ENCODE assay signal across 11 cellular contexts in the genomic region with DNA sequence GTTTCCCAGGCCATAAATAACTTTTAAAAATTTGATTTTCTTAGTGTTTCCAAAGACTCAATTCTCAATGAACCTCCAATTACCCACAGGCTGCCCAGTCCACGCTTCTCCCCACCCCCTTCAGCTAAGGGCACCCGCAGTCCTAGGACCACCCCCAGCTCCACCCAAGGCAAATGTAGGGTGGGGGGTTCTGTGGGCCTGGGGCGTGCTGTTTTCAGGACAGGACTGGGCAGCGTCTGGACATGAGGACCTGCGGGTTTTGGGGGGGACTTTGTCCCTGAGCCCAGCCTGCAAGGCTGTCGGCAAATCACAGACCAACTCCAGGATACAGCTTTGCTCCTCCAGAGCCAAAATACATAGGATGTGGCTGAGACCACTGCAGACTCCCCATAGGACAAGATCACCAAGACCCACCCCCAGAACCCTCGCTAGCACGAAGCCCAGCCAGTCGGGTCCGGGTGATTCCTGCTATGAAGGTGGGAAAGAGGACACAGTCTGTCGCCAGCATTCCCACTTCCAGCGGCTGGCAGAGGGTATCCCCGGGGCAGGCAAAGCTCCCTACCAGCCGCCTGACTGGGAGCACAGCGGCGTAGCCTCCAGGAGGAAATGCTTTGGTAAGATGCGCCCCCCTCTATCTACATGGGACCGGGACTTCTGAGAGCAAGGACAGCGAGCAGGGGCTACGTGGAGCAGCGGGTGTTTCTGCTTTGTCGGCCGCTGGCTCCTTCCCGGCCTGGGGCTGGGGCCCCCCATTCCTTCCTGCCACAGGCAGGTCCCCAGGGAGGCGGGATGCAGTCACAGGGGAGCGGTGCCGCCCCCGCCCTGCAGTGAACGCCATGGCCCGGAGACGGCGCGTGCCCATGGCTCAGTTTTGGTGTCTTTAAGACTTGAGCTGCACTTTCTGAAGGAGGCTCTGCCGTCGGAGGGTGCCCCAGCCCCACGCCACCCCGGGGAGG. TPM values are rescaled to one million over a fixed set of nuclear protein-coding genes. Genes with fewer than 3 reads are reported as not detected.
DNase-seq lines count a peak whose midpoint lies in the region; FAIRE-seq and TF ChIP-seq lines count a peak whose summit lies in the region.
"Had no signal": no experiment of that assay in that cellular context is flagged by ENCODE, and none has a peak within 500 bp of the region (broad histone marks: within the 10 kb centered on the region; RNA-seq: fewer than 3 reads in every experiment).

No MANE protein-coding gene starts in this region.

- no peaks in the 10 kb centered on the region for H3K9me3 ChIP-seq in iPS-18a (ENCODE audit: control insufficient read depth, low read depth, low read length)
- H3K9me3 ChIP-seq in stomach smooth muscle (ENCODE audit: control insufficient read depth in 2 of 2, low read length in 2 of 2): no peaks in the 10 kb centered on the region
- H3K9me3 ChIP-seq: left lung had no signal

- no peaks in the 10 kb centered on the region for H3K27me3 ChIP-seq in iPS-18a (ENCODE audit: control insufficient read depth, insufficient read depth, low read length)
- no peaks in the 10 kb centered on the region for H3K27me3 ChIP-seq in stomach smooth muscle (ENCODE audit: control insufficient read depth in 1 of 2, insufficient read depth in 2 of 2, low read length in 2 of 2)
- H3K27me3 ChIP-seq: left lung had no signal

- H3K9ac ChIP-seq in iPS-18a (ENCODE audit: low read length) (peak overlapping the region; percentile 99), stomach smooth muscle (ENCODE audit: low read length in 2 of 2) (peak overlapping the region in 1 of 2 donors; percentile 86)

- no peak for TF ChIP-seq POLR2A in H54 (IDR thresholded peaks at IDR 0.05; ENCODE audit: low read depth, low read length)

- peaks cover 16% of the 10 kb centered on the region for H3K36me3 Mint-ChIP-seq in activated CD4-positive, alpha-beta T cell treated with anti-CD3 and anti-CD28 coated beads, Interleukin-2, amount 10 ng/mL, durations not matched to agents 7 days and 5 days (ENCODE audit: low read depth)
- H3K36me3 Mint-ChIP-seq: activated naive CD8-positive, alpha-beta T cell had no signal

- H3K36me3 ChIP-seq in iPS-18a (ENCODE audit: control insufficient read depth, low read depth, low read length): peaks cover 14% of the 10 kb centered on the region
- H3K36me3 ChIP-seq in stomach smooth muscle (ENCODE audit: control insufficient read depth in 2 of 2, insufficient read depth in 2 of 2, low read length in 2 of 2): peaks cover 6 to 8% of the 10 kb centered on the region in 2 donors

- H3K4me1 Mint-ChIP-seq in activated CD4-positive, alpha-beta T cell treated with anti-CD3 and anti-CD28 coated beads, Interleukin-2, amount 10 ng/mL, durations not matched to agents 7 days and 5 days: peaks cover 12% of the 10 kb centered on the region

- no peak overlapping the region for H3K4me3 Mint-ChIP-seq in activated CD4-positive, alpha-beta T cell treated with anti-CD3 and anti-CD28 coated beads, Interleukin-2, amount 10 ng/mL, durations not matched to agents 7 days and 5 days

- no peaks in the 10 kb centered on the region for H3K27me3 Mint-ChIP-seq in activated CD4-positive, alpha-beta T cell treated with anti-CD3 and anti-CD28 coated beads, Interleukin-2, amount 10 ng/mL, durations not matched to agents 7 days and 5 days
- H3K27me3 Mint-ChIP-seq: activated naive CD8-positive, alpha-beta T cell had no signal

- no peak for TF ChIP-seq CTCF in RWPE1 (conservative IDR thresholded peaks at IDR 0.05; ENCODE audit: low read depth)

- H3K9me3 Mint-ChIP-seq in activated CD4-positive, alpha-beta T cell treated with anti-CD3 and anti-CD28 coated beads, Interleukin-2, amount 10 ng/mL, durations not matched to agents 7 days and 5 days: no peaks in the 10 kb centered on the region

- H3K27ac ChIP-seq in RWPE1 (peak overlapping the region; percentile 95), iPS-18a (ENCODE audit: low read length) (no peak overlapping the region), stomach smooth muscle (ENCODE audit: low read length) (peak overlapping the region; percentile 95)

- CTCF ChIA-PET in activated CD4-positive, alpha-beta T cell treated with anti-CD3 and anti-CD28 coated beads, Interleukin-2, amount 10 ng/mL, durations not matched to agents 7 days and 5 days (lab: Charles Lee): interaction anchor here (0.6 to 1.4 kb wide), 2 partner anchors 185 to 271 kb away, joined by 3 read pairs; no protein-coding TSS in a partner anchor
- CTCF ChIA-PET in RWPE1 (lab: Yijun Ruan, JAX): interaction anchor here (0.6 kb wide), 1 partner anchor 153 kb away, joined by 5 read pairs; no protein-coding TSS in a partner anchor

- H3K4me1 ChIP-seq in iPS-18a (ENCODE audit: control insufficient read depth, low read depth, low read length) (peaks cover 17% of the 10 kb centered on the region), stomach smooth muscle (ENCODE audit: control insufficient read depth, insufficient read depth, low read length) (peaks cover 40% of the 10 kb centered on the region)

- no peak for DNase-seq in activated CD4-positive, alpha-beta T cell treated with anti-CD3 and anti-CD28 coated beads, Interleukin-2, amount 10 ng/mL, durations not matched to agents 7 days and 5 days
- DNase-seq in activated CD4-positive, alpha-beta T cell treated with anti-CD3 and anti-CD28 coated beads for 4 hours: no peak
- DNase-seq in RWPE1 (ENCODE audit: low spot score): no peak
- DNase-seq in H54 (ENCODE audit: insufficient read length, low spot score): no peak
- no peak for DNase-seq in stimulated activated CD4-positive, alpha-beta T cell treated with anti-CD3 and anti-CD28 coated beads, Interleukin-1b, Interleukin-23, amount 100 ng/mL, for 48 hours
- no peak for DNase-seq in epidermal melanocyte (ENCODE audit: insufficient read length, low spot score)

- H3K4me3 ChIP-seq in iPS-18a (ENCODE audit: low read length): peak overlapping the region; percentile 98
- H3K4me3 ChIP-seq in stomach smooth muscle (ENCODE audit: low read length in 2 of 2): peak overlapping the region; percentile 71 to 92

- peak overlapping the region; percentile 96 for H3K27ac Mint-ChIP-seq in activated CD4-positive, alpha-beta T cell treated with anti-CD3 and anti-CD28 coated beads, Interleukin-2, amount 10 ng/mL, durations not matched to agents 7 days and 5 days
- H3K27ac Mint-ChIP-seq: activated naive CD8-positive, alpha-beta T cell had no signal

- POLR2A ChIA-PET in activated CD4-positive, alpha-beta T cell treated with anti-CD3 and anti-CD28 coated beads, Interleukin-2, amount 10 ng/mL, durations not matched to agents 7 days and 5 days (lab: Charles Lee): no interaction called here
- POLR2A ChIA-PET in RWPE1 (lab: Yijun Ruan, JAX; ENCODE audit: low non-redundant PET): no interaction called here

- FAIRE-seq in H54 (lab: Jason Lieb, UNC): no peak
- FAIRE-seq: endometrium had no signal

RNA-seq across cellular contexts. Expression of gene TIMM13, which starts 1.6 kb away (rescaled TPM):
- total RNA-seq in activated CD4-positive, alpha-beta T cell treated with anti-CD3 and anti-CD28 coated beads, Interleukin-2, amount 10 ng/mL, durations not matched to agents 7 days and 5 days: 10 to 100 TPM; 49.0 to 66.4 TPM

RNA-seq across cellular contexts. Expression of gene LMNB2, which starts 27.7 kb away (rescaled TPM):
- 100 to 1,000 TPM; 101 to 113 TPM for total RNA-seq in activated CD4-positive, alpha-beta T cell treated with anti-CD3 and anti-CD28 coated beads, Interleukin-2, amount 10 ng/mL, durations not matched to agents 7 days and 5 days

RNA-seq across cellular contexts. Expression of gene GADD45B, which starts 46.9 kb away (rescaled TPM):
- total RNA-seq in activated CD4-positive, alpha-beta T cell treated with anti-CD3 and anti-CD28 coated beads, Interleukin-2, amount 10 ng/mL, durations not matched to agents 7 days and 5 days: 10 to 100 TPM; 31.2 to 39.2 TPM
